22 cellular contexts compared by ENCODE assay signal in genomic region chr2:228709788-228710371, GRCh38.
"Had no signal": no experiment of that assay in that cellular context is flagged by ENCODE, and none has a peak within 500 bp of the region (broad histone marks: within the 10 kb centered on the region; RNA-seq: fewer than 3 reads in every experiment).

No MANE protein-coding gene starts in this region.

- ATAC-seq: activated T-cell treated with anti-CD3 and anti-CD28 coated beads, Interleukin-2, amount 50 U/mL, for 72 hours; Panc1; Right ventricle myocardium inferior; T-cell had no signal

- DNase-seq: activated CD4-positive, alpha-beta memory T cell treated with anti-CD3 and anti-CD28 coated beads, Interleukin-2, amount 10 ng/mL, durations not matched to agents 7 days and 5 days; activated CD4-positive, alpha-beta T cell treated with anti-CD3 and anti-CD28 coated beads, Interleukin-2, amount 50 U/mL, for 1 hour; activated CD4-positive, CD25-positive, alpha-beta regulatory T cell; activated CD8-positive, alpha-beta memory T cell treated with anti-CD3 and anti-CD28 coated beads, Interleukin-2, amount 50 U/mL, for 4 hours; activated gamma-delta T cell treated with Interleukin-2 at 50 U/mL for 16 hours; activated naive CD4-positive, alpha-beta T cell treated with anti-CD3 and anti-CD28 coated beads, Interleukin-2, amount 10 ng/mL, durations not matched to agents 7 days and 5 days; activated naive CD8-positive, alpha-beta T cell treated with anti-CD3 and anti-CD28 coated beads for 36 hours; activated T-cell treated with anti-CD3 and anti-CD28 coated beads, Interleukin-2, amount 50 U/mL, for 72 hours; caudate nucleus; NCI-H1092; NCI-H1417; NCI-H2029 treated with DMSO at 0.1 percent for 48 hours; NCI-H345; NCI-H510A; NCI-H526 treated with DMSO at 0.1 percent for 48 hours; NCI-H82; RPMI8226; T-cell; T-helper 2 cell; T1000 had no signal
